In the genomic region with DNA sequence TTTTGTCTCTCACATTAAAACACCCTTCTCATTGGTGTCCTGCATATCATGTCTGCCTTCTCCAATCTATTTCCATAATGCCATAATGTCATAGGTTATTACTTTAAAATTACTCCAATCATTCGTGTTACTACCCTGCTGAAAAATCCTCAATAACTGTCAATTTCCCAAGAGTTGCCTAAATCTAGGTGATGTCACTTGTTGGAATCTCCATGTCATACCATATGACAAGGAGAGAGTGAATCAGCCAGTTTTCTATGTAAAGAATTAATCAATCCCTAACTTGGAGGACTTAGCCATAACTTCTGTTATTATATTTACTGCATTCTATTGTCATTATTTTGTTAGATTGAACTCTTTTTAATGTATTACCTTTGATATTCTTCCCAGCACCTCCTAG, we compare ENCODE assay signal across 1 cellular context.
TF ChIP-seq lines count a peak whose summit lies in the region.

No MANE protein-coding gene starts in this region.

TF ChIP-seq in IMR-90, 13 proteins besides CTCF, POLR2A, EP300 and RAD21:
- TF ChIP-seq CEBPB (IDR thresholded peaks at IDR 0.05; ENCODE audit: low read depth, low read length) (0 out of 2 replicates have a peak, but pooled peaks have one; percentile 21), RFX5 (IDR thresholded peaks at IDR 0.05; ENCODE audit: low read depth, low read length) (no peak)
TF ChIP-seq in IMR-90: peak in this region for 1.
